Comparison of ENCODE assay signal across 10 cellular contexts in genomic region chr3:184377882-184378445, GRCh38. TPM values are rescaled to one million over a fixed set of nuclear protein-coding genes. Genes with fewer than 3 reads are reported as not detected.
A peak's percentile ranks its signal among the peaks of the same experiment; 100 is the strongest.
DNase-seq lines count a peak whose midpoint lies in the region; ATAC-seq and TF ChIP-seq lines count a peak whose summit lies in the region.
"Had no signal": no experiment of that assay in that cellular context is flagged by ENCODE, and none has a peak within 500 bp of the region (broad histone marks: within the 10 kb centered on the region; RNA-seq: fewer than 3 reads in every experiment).

Gene THPO (minus strand): TSS chr3:184378207. CDS start chr3:184376259, 1,948 bp downstream.

- H3K4me3 ChIP-seq in mammary epithelial cell (replicated peaks in 1 of 3; ENCODE audit: insufficient read depth in 1 of 3, low read depth in 2 of 3, low read length in 3 of 3) (no peak within 1 kb of the TSS), vagina (peak within 1 kb of the TSS; percentile 44 to 89)

- H3K4me2 ChIP-seq in mammary epithelial cell (ENCODE audit: insufficient read depth, low read depth, low read length), result no peak within 1 kb of the TSS

- no peaks in the 10 kb centered on the region for H3K36me3 Mint-ChIP-seq in MCF 10A (ENCODE audit: insufficient read depth, unreplicated experiment)
- H3K36me3 Mint-ChIP-seq in effector memory CD8-positive, alpha-beta T cell (ENCODE audit: insufficient read depth), result peaks cover 2% of the 10 kb centered on the region
- H3K36me3 Mint-ChIP-seq in natural killer cell, result no peaks in the 10 kb centered on the region
- H3K36me3 Mint-ChIP-seq: CD4-positive, CD25-positive, alpha-beta regulatory T cell had no signal

- peaks cover 55% of the 10 kb centered on the region for H3K27me3 Mint-ChIP-seq in MCF 10A (ENCODE audit: insufficient read depth, unreplicated experiment)
- H3K27me3 Mint-ChIP-seq in effector memory CD8-positive, alpha-beta T cell, result peaks cover 69 to 76% of the 10 kb centered on the region in 2 donors
- peaks cover 47 to 72% of the 10 kb centered on the region in 2 donors for H3K27me3 Mint-ChIP-seq in natural killer cell (ENCODE audit: low read depth in 2 of 2)

- in situ Hi-C loops in mammary epithelial cell (cut with MboI; ENCODE audit: low sequenced_read_pairs in 2 of 2), result no loop called here

- intact Hi-C loops in MCF 10A (cut with micrococcal nuclease) (loop anchor here (10.0 kb wide), 1 partner anchor 397 kb away; no protein-coding TSS in a partner anchor), mammary epithelial cell (cut with micrococcal nuclease) (no loop called here), natural killer cell (cut with micrococcal nuclease) (no loop called here), vagina (cut with DNase I) (loop anchor here (10.0 kb wide), 1 partner anchor 137 kb away; no protein-coding TSS in a partner anchor)

- POLR2A ChIA-PET in MCF 10A (lab: Yijun Ruan, JAX), result interaction anchor here (0.9 kb wide), 1 partner anchor 16 kb away, joined by 4 read pairs; no protein-coding TSS in a partner anchor

- H3K9me3 Mint-ChIP-seq in MCF 10A (ENCODE audit: unreplicated experiment), result no peaks in the 10 kb centered on the region
- no peaks in the 10 kb centered on the region for H3K9me3 Mint-ChIP-seq in effector memory CD8-positive, alpha-beta T cell
- H3K9me3 Mint-ChIP-seq in natural killer cell, result no peaks in the 10 kb centered on the region

- CTCF ChIA-PET in MCF 10A (lab: Yijun Ruan, JAX), result interaction anchor here (1.2 to 2.1 kb wide), 3 partner anchors 40 to 163 kb away, joined by 4 to 6 read pairs (median 6); no protein-coding TSS in a partner anchor
- CTCF ChIA-PET in mammary epithelial cell (lab: Charles Lee; ENCODE audit: low non-redundant PET), result no interaction called here

- TF ChIP-seq CTCF in MCF 10A (IDR thresholded peaks at IDR 0.05; ENCODE audit: unreplicated experiment) (no peak), mammary epithelial cell (conservative IDR thresholded peaks at IDR 0.05 in 1 of 2, IDR thresholded peaks at IDR 0.05 in 1 of 2; ENCODE audit: extremely low read depth in 1 of 2, insufficient read depth in 1 of 2, low read depth in 1 of 2, low read length in 2 of 2) (no peak), natural killer cell (IDR thresholded peaks at IDR 0.05) (no peak), vagina (IDR thresholded peaks at IDR 0.05) (no peak)

- WGBS in mammary epithelial cell (ENCODE audit: low coverage, missing lambda C conversion rate), result 97% methylated on average over 6 of the region's 7 CpGs

- H3K79me2 ChIP-seq in mammary epithelial cell (ENCODE audit: insufficient read depth, low read length), result no peaks in the 10 kb centered on the region

- no peak within 1 kb of the TSS for H3K9ac ChIP-seq in mammary epithelial cell (ENCODE audit: insufficient read depth, low read length)

- no peak for ATAC-seq in effector memory CD8-positive, alpha-beta T cell (replicated peaks)
- no peak for ATAC-seq in natural killer cell
- ATAC-seq in HG02884 (IDR thresholded peaks at IDR 0.05; ENCODE audit: unreplicated experiment), result no peak
- no peak for ATAC-seq in HG03457 (IDR thresholded peaks at IDR 0.05; ENCODE audit: unreplicated experiment)

- H3K9me3 ChIP-seq in mammary epithelial cell (replicated peaks; ENCODE audit: insufficient read depth, low read length), result no peaks in the 10 kb centered on the region
- H3K9me3 ChIP-seq in vagina, result no peaks in the 10 kb centered on the region

- no peaks in the 10 kb centered on the region for H4K20me1 ChIP-seq in mammary epithelial cell (ENCODE audit: insufficient read depth, low read length)

- H3K4me3 Mint-ChIP-seq in MCF 10A (ENCODE audit: unreplicated experiment) (peak within 1 kb of the TSS; percentile 61), natural killer cell (peak within 1 kb of the TSS; percentile 83)
- peak within 1 kb of the TSS; percentile 70 to 72 for H3K4me3 Mint-ChIP-seq in effector memory CD8-positive, alpha-beta T cell

- H3K27ac ChIP-seq in mammary epithelial cell (ENCODE audit: insufficient read depth, low read depth, low read length) (no peak within 1 kb of the TSS), vagina (peak within 1 kb of the TSS; percentile 91)

- no peak within 1 kb of the TSS for H2AFZ ChIP-seq in mammary epithelial cell (ENCODE audit: low read depth, low read length)

- TF ChIP-seq POLR2A in vagina (IDR thresholded peaks at IDR 0.05), result no peak

- H3K4me1 ChIP-seq in mammary epithelial cell (ENCODE audit: insufficient read depth, low read length), result peaks cover 3% of the 10 kb centered on the region
- peaks cover 43% of the 10 kb centered on the region for H3K4me1 ChIP-seq in vagina

- H3K27ac Mint-ChIP-seq in MCF 10A (ENCODE audit: low read depth, unreplicated experiment) (no peak within 1 kb of the TSS), natural killer cell (no peak within 1 kb of the TSS)
- no peak within 1 kb of the TSS for H3K27ac Mint-ChIP-seq in effector memory CD8-positive, alpha-beta T cell
- H3K27ac Mint-ChIP-seq: CD4-positive, CD25-positive, alpha-beta regulatory T cell had no signal

- BruUV-seq in MCF 10A (replicated peaks; lab: Mats Ljungman, UMichigan), result no TSS peak
- no TSS peak for BruUV-seq in mammary epithelial cell (replicated peaks; lab: Mats Ljungman, UMichigan)

- DNase-seq in MCF 10A (ENCODE audit: unreplicated experiment) (no peak), mammary epithelial cell (no peak), natural killer cell (no peak), vagina (ENCODE audit: extremely low spot score in 2 of 2) (no peak), kidney glomerular epithelial cell (lab: John Stamatoyannopoulos, UW) (no peak)
- DNase-seq in effector memory CD8-positive, alpha-beta T cell, result no peak
- DNase-seq: CD4-positive, CD25-positive, alpha-beta regulatory T cell had no signal

- no peaks in the 10 kb centered on the region for H3K36me3 ChIP-seq in mammary epithelial cell (ENCODE audit: insufficient read depth, low read length)
- no peaks in the 10 kb centered on the region for H3K36me3 ChIP-seq in vagina

- H3K4me1 Mint-ChIP-seq in MCF 10A (ENCODE audit: insufficient read depth, unreplicated experiment), result no peaks in the 10 kb centered on the region
- peaks cover 9 to 14% of the 10 kb centered on the region in 2 donors for H3K4me1 Mint-ChIP-seq in effector memory CD8-positive, alpha-beta T cell (ENCODE audit: low read depth in 2 of 2)
- peaks cover 0 to 20% of the 10 kb centered on the region in 2 donors for H3K4me1 Mint-ChIP-seq in natural killer cell

- dilution Hi-C loops in mammary epithelial cell (cut with HindIII; ENCODE audit: low sequenced_read_pairs), result no loop called here

- H3K27me3 ChIP-seq in mammary epithelial cell (ENCODE audit: insufficient read depth, low read length) (peaks cover 18% of the 10 kb centered on the region), vagina (no peaks in the 10 kb centered on the region)

RNA-seq across cellular contexts. Expression of gene THPO, which starts in this region (rescaled TPM):
- total RNA-seq in MCF 10A (2022), result not detected in 2 replicates
- total RNA-seq in mammary epithelial cell, result not detected
- not detected for polyA plus RNA-seq in mammary epithelial cell
- not detected for polyA minus RNA-seq in mammary epithelial cell
- total RNA-seq in natural killer cell, result not detected
- 0.74 TPM for total RNA-seq in vagina
- total RNA-seq: activated CD8-positive, alpha-beta memory T cell treated with anti-CD3 and anti-CD28 coated beads for 36 hours; CD4-positive, CD25-positive, alpha-beta regulatory T cell had no signal
- polyA plus RNA-seq: CD4-positive, CD25-positive, alpha-beta regulatory T cell had no signal

Comparison
In these comparisons a context has a peak if more than half of its experiments do, and no peak if none do; other contexts are left out.
1. intact Hi-C loops: an anchor here in MCF 10A (10.0 kb wide) and vagina (10.0 kb wide); none called in mammary epithelial cell and natural killer cell.
2. H3K4me3 ChIP-seq: peak in vagina (2 of 2); none in mammary epithelial cell (0 of 3).
3. Peak in every context shown above with its lines, with median percentiles within 50 percentile points of each other: H3K4me3 Mint-ChIP-seq.